ENCODE assay signal across 8 cellular contexts in the genomic region with DNA sequence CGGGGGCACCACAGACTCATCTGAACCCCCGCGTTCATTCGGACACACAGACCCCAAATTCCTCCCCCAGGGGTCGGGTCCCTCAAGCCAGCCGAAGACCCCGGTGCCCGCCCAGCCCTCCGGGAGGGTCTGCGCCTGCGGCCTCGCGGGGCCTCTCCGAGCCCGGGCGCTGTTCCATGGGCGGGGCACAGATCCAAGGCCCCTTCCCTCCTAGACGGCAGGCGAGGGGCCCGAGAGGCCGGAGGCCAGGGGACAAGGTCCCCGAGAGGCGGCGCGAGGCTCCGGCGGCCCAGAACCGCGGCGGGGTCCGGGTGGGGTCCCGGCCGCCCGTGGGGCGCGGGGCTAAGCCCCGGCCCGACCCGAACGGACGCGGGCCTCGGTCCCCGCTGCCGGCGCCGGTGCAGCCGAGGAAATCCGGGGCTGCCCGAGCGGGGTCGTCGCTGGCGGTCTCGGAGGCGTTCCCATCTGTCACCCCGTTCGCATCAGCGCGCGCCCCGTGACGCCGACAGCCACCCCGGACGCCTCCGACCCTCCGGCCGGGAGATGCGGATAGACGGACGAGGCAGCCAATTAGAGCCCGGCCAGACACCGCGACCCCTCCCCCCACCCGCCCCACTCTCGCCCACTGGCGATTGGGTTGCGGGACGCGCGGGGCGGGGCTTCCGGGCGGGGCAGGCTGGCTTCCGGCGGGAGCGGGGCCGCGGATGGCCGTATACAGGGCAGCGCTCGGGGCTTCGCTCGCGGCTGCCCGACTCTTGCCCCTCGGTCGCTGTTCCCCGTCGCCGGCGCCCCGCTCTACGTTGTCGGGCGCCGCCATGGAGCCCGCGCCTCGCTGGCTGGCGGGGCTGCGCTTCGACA. TPM values are rescaled to one million over a fixed set of nuclear protein-coding genes. Genes with fewer than 3 reads are reported as not detected.
DNase-seq lines count a peak whose midpoint lies in the region; ATAC-seq, FAIRE-seq and TF ChIP-seq lines count a peak whose summit lies in the region.

A gene with protein sequence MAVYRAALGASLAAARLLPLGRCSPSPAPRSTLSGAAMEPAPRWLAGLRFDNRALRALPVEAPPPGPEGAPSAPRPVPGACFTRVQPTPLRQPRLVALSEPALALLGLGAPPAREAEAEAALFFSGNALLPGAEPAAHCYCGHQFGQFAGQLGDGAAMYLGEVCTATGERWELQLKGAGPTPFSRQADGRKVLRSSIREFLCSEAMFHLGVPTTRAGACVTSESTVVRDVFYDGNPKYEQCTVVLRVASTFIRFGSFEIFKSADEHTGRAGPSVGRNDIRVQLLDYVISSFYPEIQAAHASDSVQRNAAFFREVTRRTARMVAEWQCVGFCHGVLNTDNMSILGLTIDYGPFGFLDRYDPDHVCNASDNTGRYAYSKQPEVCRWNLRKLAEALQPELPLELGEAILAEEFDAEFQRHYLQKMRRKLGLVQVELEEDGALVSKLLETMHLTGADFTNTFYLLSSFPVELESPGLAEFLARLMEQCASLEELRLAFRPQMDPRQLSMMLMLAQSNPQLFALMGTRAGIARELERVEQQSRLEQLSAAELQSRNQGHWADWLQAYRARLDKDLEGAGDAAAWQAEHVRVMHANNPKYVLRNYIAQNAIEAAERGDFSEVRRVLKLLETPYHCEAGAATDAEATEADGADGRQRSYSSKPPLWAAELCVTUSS (plus strand): TSS at position 679 of the 858 bp plus-strand sequence. CDS start 26 bp downstream, at position 705.

- intact Hi-C loops in kidney (cut with DNase I): no loop called here

- H3K27ac ChIP-seq in kidney (ENCODE audit: low read depth in 2 of 2, low read length in 2 of 2): peak within 1 kb of the TSS in 1 of 2 donors; percentile 11

- peak within 1 kb of the TSS; percentile 53 to 69 for H3K4me3 ChIP-seq in kidney (ENCODE audit: low read length in 2 of 2)

- TF ChIP-seq CTCF in kidney (IDR thresholded peaks at IDR 0.05; ENCODE audit: borderline replicate concordance, extremely low read depth, insufficient read depth): no peak

- peak; percentile 96 for DNase-seq in 8988T
- peak; percentile 64 to 92 for DNase-seq in NCI-H446 (lab: John Stamatoyannopoulos, UW)
- DNase-seq in activated CD4-positive, CD25-positive, alpha-beta regulatory T cell treated with anti-CD3 and anti-CD28 coated beads, Interleukin-2, amount 50 U/mL, for 72 hours: peak; percentile 92
- peak; percentile 33 to 45 for DNase-seq in cerebellar nuclear complex (lab: John Stamatoyannopoulos, UW)
- peak; percentile 97 for DNase-seq in kidney
- DNase-seq in stimulated activated CD4-positive, alpha-beta T cell treated with anti-CD3 and anti-CD28 coated beads, Interleukin-15, amount 100 ng/mL, for 1 hour (ENCODE audit: low read depth in 1 of 2, low spot score in 1 of 2): peak; percentile 87 to 92

- no peaks in the 10 kb centered on the region for H3K9me3 ChIP-seq in kidney (ENCODE audit: control insufficient read depth in 1 of 2, low read length in 2 of 2)

- FAIRE-seq in kidney (lab: Jason Lieb, UNC): no peak

- H3K9ac ChIP-seq in kidney (ENCODE audit: low read length in 2 of 2): peak within 1 kb of the TSS; percentile 48 to 61

- peaks cover 0 to 5% of the 10 kb centered on the region in 2 donors for H3K36me3 ChIP-seq in kidney (ENCODE audit: control insufficient read depth in 1 of 2, insufficient read depth in 2 of 2, low read length in 2 of 2)

- ATAC-seq in GM18520 (IDR thresholded peaks at IDR 0.05; ENCODE audit: unreplicated experiment): peak; percentile 49
- peak; percentile 50 for ATAC-seq in HG03095 (IDR thresholded peaks at IDR 0.05; ENCODE audit: unreplicated experiment)

- H3K4me1 ChIP-seq in kidney (ENCODE audit: control insufficient read depth in 1 of 2, insufficient read depth in 1 of 2, low read depth in 1 of 2, low read length in 2 of 2): peaks cover 11 to 24% of the 10 kb centered on the region in 2 donors

RNA-seq across cellular contexts. Expression of the gene that starts here (rescaled TPM):
- 19.7 TPM for total RNA-seq in kidney
- polyA plus RNA-seq in kidney (ENCODE audit: insufficient read depth, low read depth, low replicate concordance): 42.8 TPM

Comparison
In these comparisons a context has a peak if more than half of its experiments do, and no peak if none do; other contexts are left out.
1. DNase-seq: peak in every context shown above with its lines; median percentile 97 in kidney; 96 in 8988T; 92 in activated CD4-positive, CD25-positive, alpha-beta regulatory T cell treated with anti-CD3 and anti-CD28 coated beads, Interleukin-2, amount 50 U/mL, for 72 hours; 90 in stimulated activated CD4-positive, alpha-beta T cell treated with anti-CD3 and anti-CD28 coated beads, Interleukin-15, amount 100 ng/mL, for 1 hour; 78 in NCI-H446; 39 in cerebellar nuclear complex.